12 cellular contexts compared by ENCODE assay signal in the genomic region with DNA sequence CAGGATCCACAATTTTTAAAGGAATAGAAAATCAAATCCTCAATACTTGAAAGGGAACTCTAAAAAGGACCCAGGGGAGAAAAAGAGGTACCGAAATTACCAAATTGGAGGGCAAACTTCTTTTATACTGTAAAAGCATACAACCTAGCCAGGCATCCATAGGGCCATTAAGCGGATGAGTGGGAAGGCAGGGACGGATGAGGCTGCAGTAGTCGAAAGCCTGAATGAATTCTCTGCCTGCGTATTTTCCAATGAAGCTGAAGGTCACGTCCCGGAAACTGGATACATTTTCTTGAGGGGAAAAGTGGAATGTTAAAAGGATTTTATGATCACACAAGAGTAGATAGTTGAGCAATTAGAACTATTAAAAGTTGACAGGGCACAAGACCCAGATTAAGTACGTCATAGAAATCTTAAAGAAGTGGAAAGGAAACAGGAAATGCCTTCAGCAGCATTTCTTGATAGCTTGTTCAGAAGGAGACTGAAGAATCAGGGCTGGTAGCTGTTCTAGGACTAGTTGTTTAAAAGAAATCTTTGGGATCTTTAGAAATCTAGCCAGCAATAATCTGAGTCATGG.
DNase-seq lines count a peak whose midpoint lies in the region; ATAC-seq and FAIRE-seq lines count a peak whose summit lies in the region.
"Had no signal": no experiment of that assay in that cellular context is flagged by ENCODE, and none has a peak within 500 bp of the region (broad histone marks: within the 10 kb centered on the region; RNA-seq: fewer than 3 reads in every experiment).

No MANE protein-coding gene starts in this region.

- peaks cover 0 to 2% (median 0%) of the 10 kb centered on the region in 6 donors for H3K9me3 Mint-ChIP-seq in immature natural killer cell

- no peak for ATAC-seq in T-helper 17 cell
- ATAC-seq: GM12878 had no signal

- H3K4me3 Mint-ChIP-seq in T-helper 17 cell (peak overlapping the region; percentile 67), immature natural killer cell (peak overlapping the region; percentile 5 to 87 (median 61))
- H3K4me3 Mint-ChIP-seq: CD4-positive, CD25-positive, alpha-beta regulatory T cell had no signal

- H3K4me1 Mint-ChIP-seq in T-helper 17 cell (peaks cover 12% of the 10 kb centered on the region), immature natural killer cell (peaks cover 0 to 9% of the 10 kb centered on the region in 2 donors)
- H3K4me1 Mint-ChIP-seq: CD4-positive, CD25-positive, alpha-beta regulatory T cell had no signal

- H3K36me3 Mint-ChIP-seq in T-helper 17 cell (ENCODE audit: low read depth): no peaks in the 10 kb centered on the region
- H3K36me3 Mint-ChIP-seq in immature natural killer cell: no peaks in the 10 kb centered on the region
- H3K36me3 Mint-ChIP-seq: CD4-positive, CD25-positive, alpha-beta regulatory T cell had no signal

- peak; percentile 44 for FAIRE-seq in GM18507 (lab: Jason Lieb, UNC)
- FAIRE-seq: GM12878, RCC 7860 had no signal

- no peak for DNase-seq in GM18507 (ENCODE audit: extremely low spot score, insufficient read length, low read depth)
- DNase-seq in T-helper 17 cell: no peak
- no peak for DNase-seq in immature natural killer cell
- peak; percentile 42 for DNase-seq in renal cortical epithelial cell (ENCODE audit: low read depth)
- no peak for DNase-seq in glomerular visceral epithelial cell (ENCODE audit: extremely low spot score)
- no peak for DNase-seq in activated CD4-positive, alpha-beta T cell treated with anti-CD3 and anti-CD28 coated beads, Interleukin-2, amount 50 U/mL, for 1 hour
- DNase-seq in MV-4-11 (lab: John Stamatoyannopoulos, UW): no peak
- DNase-seq in SK-N-DZ (ENCODE audit: low spot score): no peak
- DNase-seq: CD4-positive, CD25-positive, alpha-beta regulatory T cell; nucleus accumbens had no signal

- H3K27ac Mint-ChIP-seq in T-helper 17 cell: peak overlapping the region; percentile 16
- peak overlapping the region in 4 of 6 donors; percentile 49 to 92 (median 68) for H3K27ac Mint-ChIP-seq in immature natural killer cell
- H3K27ac Mint-ChIP-seq: CD4-positive, CD25-positive, alpha-beta regulatory T cell had no signal

- H3K9me3 ChIP-seq in T-helper 17 cell (ENCODE audit: control insufficient read depth, low read length, poor library complexity, severe bottlenecking): no peaks in the 10 kb centered on the region

- H3K27me3 Mint-ChIP-seq in T-helper 17 cell: no peaks in the 10 kb centered on the region
- no peaks in the 10 kb centered on the region for H3K27me3 Mint-ChIP-seq in immature natural killer cell (ENCODE audit: low read depth in 3 of 3)
- H3K27me3 Mint-ChIP-seq: CD4-positive, CD25-positive, alpha-beta regulatory T cell had no signal
